In the genomic region with DNA sequence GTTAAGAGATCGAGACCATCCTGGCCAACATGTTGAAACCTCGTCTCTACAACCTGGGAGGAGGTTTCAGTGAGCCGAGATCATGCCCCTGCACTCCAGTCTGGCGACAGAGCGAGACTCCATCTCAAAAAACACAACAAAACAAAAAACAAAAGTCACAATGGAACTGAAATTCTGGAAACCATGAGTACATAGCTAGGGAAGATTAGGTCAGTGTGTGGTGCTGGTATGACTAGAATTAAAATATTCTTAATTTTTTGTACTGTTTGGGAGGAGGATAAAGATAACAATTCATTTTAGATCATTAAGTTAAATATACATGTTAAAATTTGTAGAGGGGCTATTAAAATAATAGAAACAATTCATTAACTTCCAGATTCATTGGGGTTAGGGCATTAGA, we compare ENCODE assay signal across 17 cellular contexts.
"Had no signal": no experiment of that assay in that cellular context is flagged by ENCODE, and none has a peak within 500 bp of the region (broad histone marks: within the 10 kb centered on the region; RNA-seq: fewer than 3 reads in every experiment).

No MANE protein-coding gene starts in this region.

- H3K4me1 Mint-ChIP-seq: memory B cell had no signal

- H3K9me3 Mint-ChIP-seq: activated CD4-positive, alpha-beta T cell treated with anti-CD3 and anti-CD28 coated beads, Interleukin-2, amount 10 ng/mL, durations not matched to agents 24 days and 14 days; activated naive CD4-positive, alpha-beta T cell treated with anti-CD3 and anti-CD28 coated beads, Interleukin-2, amount 50 U/mL, for 72 hours; memory B cell; T-helper 1 cell treated with Interleukin-12 subunit alpha and Interleukin-12 subunit beta and Interleukin-4 antibody, amounts not matched to agents 30 μg/mL and 1 μg/mL, for 36 hours had no signal

- H3K27ac ChIP-seq: cardiac muscle cell, colonic mucosa, heart left ventricle, left lung, ovary, thyroid gland, uterus had no signal

- FAIRE-seq: frontal cortex had no signal

- H3K27me3 ChIP-seq: cardiac muscle cell, colonic mucosa, heart left ventricle, left lung, ovary, thyroid gland, uterus had no signal

- H3K36me3 Mint-ChIP-seq: activated naive CD4-positive, alpha-beta T cell treated with anti-CD3 and anti-CD28 coated beads, Interleukin-2, amount 50 U/mL, for 72 hours; WTC11 had no signal

- ATAC-seq: heart left ventricle, WTC11 had no signal

- H3K36me3 ChIP-seq: cardiac muscle cell, colonic mucosa, ovary, uterus had no signal

- H3K4me3 Mint-ChIP-seq: activated CD4-positive, alpha-beta T cell treated with anti-CD3 and anti-CD28 coated beads, Interleukin-2, amount 10 ng/mL, durations not matched to agents 24 days and 14 days; memory B cell; nephron progenitor cell; T-helper 1 cell treated with Interleukin-12 subunit alpha and Interleukin-12 subunit beta and Interleukin-4 antibody, amounts not matched to agents 30 μg/mL and 1 μg/mL, for 36 hours; WTC11 had no signal

- H3K4me1 ChIP-seq: colonic mucosa, heart left ventricle, left lung, uterus had no signal

- H3K27ac Mint-ChIP-seq: nephron progenitor cell; T-helper 1 cell treated with Interleukin-12 subunit alpha and Interleukin-12 subunit beta and Interleukin-4 antibody, amounts not matched to agents 30 μg/mL and 1 μg/mL, for 36 hours; WTC11 had no signal

- H3K4me3 ChIP-seq: cardiac muscle cell, colonic mucosa, heart left ventricle, left lung, ovary, thyroid gland, uterus had no signal

- DNase-seq: activated CD4-positive, alpha-beta T cell treated with anti-CD3 and anti-CD28 coated beads, Interleukin-2, amount 10 ng/mL, durations not matched to agents 24 days and 14 days; activated effector memory CD4-positive, alpha-beta T cell treated with anti-CD3 and anti-CD28 coated beads, Interleukin-2, amount 50 U/mL, for 16 hours; activated T-cell treated with anti-CD3 and anti-CD28 coated beads for 4 hours; anterior cingulate cortex; colonic mucosa; heart left ventricle; left lung; nephron progenitor cell; ovary; thyroid gland; uterus had no signal

- H3K27me3 Mint-ChIP-seq: activated CD4-positive, alpha-beta T cell treated with anti-CD3 and anti-CD28 coated beads, Interleukin-2, amount 10 ng/mL, durations not matched to agents 24 days and 14 days; memory B cell had no signal

- H3K9me3 ChIP-seq: colonic mucosa, heart left ventricle, left lung, ovary, thyroid gland, uterus had no signal
